In genomic region chr5:95441631-95442030, GRCh38 we compare ENCODE assay signal across 16 cellular contexts. TPM values are rescaled to one million over a fixed set of nuclear protein-coding genes. Genes with fewer than 3 reads are reported as not detected.
"Had no signal": no experiment of that assay in that cellular context is flagged by ENCODE, and none has a peak within 500 bp of the region (broad histone marks: within the 10 kb centered on the region; RNA-seq: fewer than 3 reads in every experiment).

No MANE protein-coding gene starts in this region.

- H3K4me3 ChIP-seq: SJSA1, SK-N-MC had no signal

- H3K9me3 ChIP-seq: SJSA1 had no signal

- DNase-seq: KBM-7, MV-4-11, NCI-H1048, NCI-H1436 treated with DMSO at 0.1 percent for 48 hours, NCI-H1694, NCI-H1930, NCI-H2227 treated with DMSO at 0.1 percent for 48 hours, NCI-H524 treated with DMSO at 0.1 percent for 48 hours, Right ventricle myocardium superior, RPMI8226, SIG-M5 had no signal

- H3K4me1 ChIP-seq: SJSA1 had no signal

- H3K27ac ChIP-seq: SJSA1, SK-N-MC had no signal

- H3K36me3 ChIP-seq: SJSA1 had no signal

RNA-seq across cellular contexts. Expression of gene FAM81B, which starts 50.5 kb away (rescaled TPM):
- total RNA-seq: HT-29, LHCN-M2, MCF 10A, SJSA1 had no signal
